ENCODE assay signal across 24 cellular contexts in genomic region chr4:93781198-93781597, GRCh38. TPM values are rescaled to one million over a fixed set of nuclear protein-coding genes. Genes with fewer than 3 reads are reported as not detected.
"Had no signal": no experiment of that assay in that cellular context is flagged by ENCODE, and none has a peak within 500 bp of the region (broad histone marks: within the 10 kb centered on the region; RNA-seq: fewer than 3 reads in every experiment).

No MANE protein-coding gene starts in this region.

- H3K27ac ChIP-seq: colonic mucosa, coronary artery, dorsolateral prefrontal cortex, epithelial cell of prostate, esophagus muscularis mucosa, esophagus squamous epithelium, foreskin keratinocyte, gastrocnemius medialis, gastroesophageal sphincter, heart left ventricle, heart right ventricle had no signal

- H3K4me3 ChIP-seq: colonic mucosa, coronary artery, dorsolateral prefrontal cortex, esophagus muscularis mucosa, esophagus squamous epithelium, gastrocnemius medialis, gastroesophageal sphincter, heart left ventricle, heart right ventricle had no signal

- H3K27me3 ChIP-seq: colonic mucosa, esophagus muscularis mucosa, esophagus squamous epithelium, foreskin keratinocyte, gastrocnemius medialis, gastroesophageal sphincter had no signal

- H3K9me3 ChIP-seq: colonic mucosa, esophagus muscularis mucosa, esophagus squamous epithelium, gastrocnemius medialis, gastroesophageal sphincter, heart left ventricle, heart right ventricle had no signal

- H3K4me1 ChIP-seq: colonic mucosa, esophagus muscularis mucosa, gastrocnemius medialis, gastroesophageal sphincter, heart left ventricle, heart right ventricle had no signal

- DNase-seq: colonic mucosa; cortex of kidney; dermis blood vessel endothelial cell; dorsolateral prefrontal cortex; effector CD4-positive, alpha-beta T cell; effector memory CD4-positive, alpha-beta T cell; effector memory CD8-positive, alpha-beta T cell; endodermal cell; erythroblast; esophagus squamous epithelium; foreskin fibroblast; foreskin keratinocyte; foreskin melanocyte; gastrocnemius medialis; glutamatergic neuron; head of caudate nucleus; heart left ventricle; heart right ventricle had no signal

- H3K36me3 ChIP-seq: colonic mucosa, esophagus muscularis mucosa, esophagus squamous epithelium, gastrocnemius medialis, gastroesophageal sphincter, heart left ventricle, heart right ventricle had no signal

RNA-seq across cellular contexts. Expression of gene ATOH1, which starts 47.4 kb away (rescaled TPM):
- polyA plus RNA-seq: endothelial cell of umbilical vein, fibroblast of lung, foreskin keratinocyte, heart left ventricle, heart right ventricle had no signal
